Comparison of ENCODE assay signal across 1 cellular context in the genomic region with DNA sequence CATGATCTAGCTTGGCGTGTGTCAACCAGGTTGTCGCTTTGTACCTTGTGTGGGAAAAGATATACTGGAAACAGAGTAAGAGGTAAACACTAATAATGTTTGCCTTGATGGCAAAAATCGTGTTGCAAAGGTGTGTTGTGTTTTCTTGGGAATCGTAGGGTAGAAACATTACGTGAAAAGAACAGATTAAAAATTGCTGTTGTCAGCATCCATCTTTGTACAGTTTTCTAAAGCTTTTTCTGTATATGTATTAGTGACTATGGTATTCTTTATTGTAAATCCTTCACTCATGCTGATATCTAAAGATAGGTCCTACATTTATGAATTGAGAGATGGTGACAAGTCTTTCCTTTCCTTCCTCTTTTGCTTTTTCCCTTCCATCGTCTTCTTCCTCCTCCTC.
TF ChIP-seq lines count a peak whose summit lies in the region.

No MANE protein-coding gene starts in this region.

TF ChIP-seq in GM23338, 12 proteins besides CTCF, POLR2A, EP300 and RAD21 (continued from another document):
- TF ChIP-seq, protein P1, sequence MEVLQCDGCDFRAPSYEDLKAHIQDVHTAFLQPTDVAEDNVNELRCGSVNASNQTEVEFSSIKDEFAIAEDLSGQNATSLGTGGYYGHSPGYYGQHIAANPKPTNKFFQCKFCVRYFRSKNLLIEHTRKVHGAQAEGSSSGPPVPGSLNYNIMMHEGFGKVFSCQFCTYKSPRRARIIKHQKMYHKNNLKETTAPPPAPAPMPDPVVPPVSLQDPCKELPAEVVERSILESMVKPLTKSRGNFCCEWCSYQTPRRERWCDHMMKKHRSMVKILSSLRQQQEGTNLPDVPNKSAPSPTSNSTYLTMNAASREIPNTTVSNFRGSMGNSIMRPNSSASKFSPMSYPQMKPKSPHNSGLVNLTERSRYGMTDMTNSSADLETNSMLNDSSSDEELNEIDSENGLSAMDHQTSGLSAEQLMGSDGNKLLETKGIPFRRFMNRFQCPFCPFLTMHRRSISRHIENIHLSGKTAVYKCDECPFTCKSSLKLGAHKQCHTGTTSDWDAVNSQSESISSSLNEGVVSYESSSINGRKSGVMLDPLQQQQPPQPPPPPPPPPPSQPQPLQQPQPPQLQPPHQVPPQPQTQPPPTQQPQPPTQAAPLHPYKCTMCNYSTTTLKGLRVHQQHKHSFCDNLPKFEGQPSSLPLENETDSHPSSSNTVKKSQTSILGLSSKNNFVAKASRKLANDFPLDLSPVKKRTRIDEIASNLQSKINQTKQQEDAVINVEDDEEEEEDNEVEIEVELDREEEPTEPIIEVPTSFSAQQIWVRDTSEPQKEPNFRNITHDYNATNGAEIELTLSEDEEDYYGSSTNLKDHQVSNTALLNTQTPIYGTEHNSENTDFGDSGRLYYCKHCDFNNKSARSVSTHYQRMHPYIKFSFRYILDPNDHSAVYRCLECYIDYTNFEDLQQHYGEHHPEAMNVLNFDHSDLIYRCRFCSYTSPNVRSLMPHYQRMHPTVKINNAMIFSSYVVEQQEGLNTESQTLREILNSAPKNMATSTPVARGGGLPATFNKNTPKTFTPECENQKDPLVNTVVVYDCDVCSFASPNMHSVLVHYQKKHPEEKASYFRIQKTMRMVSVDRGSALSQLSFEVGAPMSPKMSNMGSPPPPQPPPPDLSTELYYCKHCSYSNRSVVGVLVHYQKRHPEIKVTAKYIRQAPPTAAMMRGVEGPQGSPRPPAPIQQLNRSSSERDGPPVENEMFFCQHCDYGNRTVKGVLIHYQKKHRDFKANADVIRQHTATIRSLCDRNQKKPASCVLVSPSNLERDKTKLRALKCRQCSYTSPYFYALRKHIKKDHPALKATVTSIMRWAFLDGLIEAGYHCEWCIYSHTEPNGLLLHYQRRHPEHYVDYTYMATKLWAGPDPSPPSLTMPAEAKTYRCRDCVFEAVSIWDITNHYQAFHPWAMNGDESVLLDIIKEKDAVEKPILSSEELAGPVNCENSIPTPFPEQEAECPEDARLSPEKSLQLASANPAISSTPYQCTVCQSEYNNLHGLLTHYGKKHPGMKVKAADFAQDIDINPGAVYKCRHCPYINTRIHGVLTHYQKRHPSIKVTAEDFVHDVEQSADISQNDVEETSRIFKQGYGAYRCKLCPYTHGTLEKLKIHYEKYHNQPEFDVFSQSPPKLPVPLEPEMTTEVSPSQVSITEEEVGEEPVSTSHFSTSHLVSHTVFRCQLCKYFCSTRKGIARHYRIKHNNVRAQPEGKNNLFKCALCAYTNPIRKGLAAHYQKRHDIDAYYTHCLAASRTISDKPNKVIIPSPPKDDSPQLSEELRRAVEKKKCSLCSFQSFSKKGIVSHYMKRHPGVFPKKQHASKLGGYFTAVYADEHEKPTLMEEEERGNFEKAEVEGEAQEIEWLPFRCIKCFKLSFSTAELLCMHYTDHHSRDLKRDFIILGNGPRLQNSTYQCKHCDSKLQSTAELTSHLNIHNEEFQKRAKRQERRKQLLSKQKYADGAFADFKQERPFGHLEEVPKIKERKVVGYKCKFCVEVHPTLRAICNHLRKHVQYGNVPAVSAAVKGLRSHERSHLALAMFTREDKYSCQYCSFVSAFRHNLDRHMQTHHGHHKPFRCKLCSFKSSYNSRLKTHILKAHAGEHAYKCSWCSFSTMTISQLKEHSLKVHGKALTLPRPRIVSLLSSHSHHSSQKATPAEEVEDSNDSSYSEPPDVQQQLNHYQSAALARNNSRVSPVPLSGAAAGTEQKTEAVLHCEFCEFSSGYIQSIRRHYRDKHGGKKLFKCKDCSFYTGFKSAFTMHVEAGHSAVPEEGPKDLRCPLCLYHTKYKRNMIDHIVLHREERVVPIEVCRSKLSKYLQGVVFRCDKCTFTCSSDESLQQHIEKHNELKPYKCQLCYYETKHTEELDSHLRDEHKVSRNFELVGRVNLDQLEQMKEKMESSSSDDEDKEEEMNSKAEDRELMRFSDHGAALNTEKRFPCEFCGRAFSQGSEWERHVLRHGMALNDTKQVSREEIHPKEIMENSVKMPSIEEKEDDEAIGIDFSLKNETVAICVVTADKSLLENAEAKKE (CRISPR knock-in tag; IDR thresholded peaks at IDR 0.05) = no peak
